In the genomic region with DNA sequence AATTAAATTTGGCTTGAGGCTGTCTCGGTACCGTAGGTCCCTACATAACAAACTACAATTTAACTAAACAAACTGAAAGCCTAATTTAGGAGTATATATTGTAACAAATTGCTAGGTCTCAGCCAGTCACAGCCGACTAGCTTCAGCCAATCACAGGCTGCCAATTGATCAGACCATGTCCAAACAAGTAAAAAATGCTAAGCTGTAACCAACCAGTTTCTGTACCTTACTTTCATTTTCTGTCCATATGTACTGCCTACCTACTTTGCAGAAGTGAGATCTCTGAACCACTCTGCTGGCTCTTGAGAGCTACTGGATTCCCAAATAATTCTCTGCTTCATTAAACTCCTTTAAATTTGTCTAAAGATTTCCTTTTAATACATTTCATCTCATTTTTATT, we compare ENCODE assay signal across 9 cellular contexts.
DNase-seq lines count a peak whose midpoint lies in the region; ATAC-seq, FAIRE-seq and TF ChIP-seq lines count a peak whose summit lies in the region.
"Had no signal": no experiment of that assay in that cellular context is flagged by ENCODE, and none has a peak within 500 bp of the region (broad histone marks: within the 10 kb centered on the region; RNA-seq: fewer than 3 reads in every experiment).

No MANE protein-coding gene starts in this region.

- no peak overlapping the region for H3K27ac ChIP-seq in ovary
- H3K27ac ChIP-seq: VCaP had no signal

- H3K27me3 Mint-ChIP-seq in activated CD4-positive, alpha-beta memory T cell treated with anti-CD3 and anti-CD28 coated beads, Interleukin-2, amount 10 ng/mL, durations not matched to agents 7 days and 5 days, result no peaks in the 10 kb centered on the region

- no peak overlapping the region for H3K4me3 Mint-ChIP-seq in activated CD4-positive, alpha-beta memory T cell treated with anti-CD3 and anti-CD28 coated beads, Interleukin-2, amount 10 ng/mL, durations not matched to agents 7 days and 5 days

- no peaks in the 10 kb centered on the region for H3K9me3 ChIP-seq in ovary

- peaks cover 14% of the 10 kb centered on the region for H3K9me3 Mint-ChIP-seq in activated CD4-positive, alpha-beta memory T cell treated with anti-CD3 and anti-CD28 coated beads, Interleukin-2, amount 10 ng/mL, durations not matched to agents 7 days and 5 days

- FAIRE-seq in HTR-8/SVneo (lab: Jason Lieb, UNC), result peak; percentile 31

- H3K4me1 ChIP-seq in ovary (ENCODE audit: insufficient read depth), result peaks cover 2% of the 10 kb centered on the region

- H3K4me3 ChIP-seq in ovary, result no peak overlapping the region

- H3K36me3 ChIP-seq in ovary, result no peaks in the 10 kb centered on the region

- CTCF ChIA-PET in activated CD4-positive, alpha-beta memory T cell treated with anti-CD3 and anti-CD28 coated beads, Interleukin-2, amount 10 ng/mL, durations not matched to agents 7 days and 5 days (lab: Charles Lee), result interaction anchor here (1.8 kb wide), 1 partner anchor 11 kb away, joined by 8 read pairs; no protein-coding TSS in a partner anchor

- H3K36me3 Mint-ChIP-seq in activated CD4-positive, alpha-beta memory T cell treated with anti-CD3 and anti-CD28 coated beads, Interleukin-2, amount 10 ng/mL, durations not matched to agents 7 days and 5 days (ENCODE audit: low read depth), result peaks cover 29% of the 10 kb centered on the region

- TF ChIP-seq EP300 in ovary (IDR thresholded peaks at IDR 0.05), result no peak

- TF ChIP-seq CTCF in ovary (IDR thresholded peaks at IDR 0.05), result no peak

- no peaks in the 10 kb centered on the region for H3K27me3 ChIP-seq in ovary

- H3K27ac Mint-ChIP-seq in activated CD4-positive, alpha-beta memory T cell treated with anti-CD3 and anti-CD28 coated beads, Interleukin-2, amount 10 ng/mL, durations not matched to agents 7 days and 5 days, result peak overlapping the region; percentile 95

- H3K4me1 Mint-ChIP-seq in activated CD4-positive, alpha-beta memory T cell treated with anti-CD3 and anti-CD28 coated beads, Interleukin-2, amount 10 ng/mL, durations not matched to agents 7 days and 5 days, result peaks cover 50% of the 10 kb centered on the region

- POLR2A ChIA-PET in activated CD4-positive, alpha-beta memory T cell treated with anti-CD3 and anti-CD28 coated beads, Interleukin-2, amount 10 ng/mL, durations not matched to agents 7 days and 5 days (lab: Charles Lee), result interaction anchor here (0.5 to 2.5 kb wide), 5 partner anchors 11 to 157 kb away, joined by 3 to 12 read pairs (median 3); no protein-coding TSS in a partner anchor

- ATAC-seq in GM18508 (IDR thresholded peaks at IDR 0.05; ENCODE audit: insufficient read depth, unreplicated experiment), result peak; percentile 81
- peak; percentile 83 for ATAC-seq in GM21576 (IDR thresholded peaks at IDR 0.05; ENCODE audit: unreplicated experiment)

- no peak for TF ChIP-seq POLR2A in ovary (IDR thresholded peaks at IDR 0.05)

- no peak for DNase-seq in HTR-8/SVneo (ENCODE audit: insufficient read length, low spot score)
- DNase-seq in activated CD4-positive, alpha-beta memory T cell treated with anti-CD3 and anti-CD28 coated beads, Interleukin-2, amount 10 ng/mL, durations not matched to agents 7 days and 5 days, result peak; percentile 54
- peak; percentile 12 for DNase-seq in putamen (ENCODE audit: low spot score)
- DNase-seq in ovary, result no peak
- no peak for DNase-seq in OCI-M2 (lab: John Stamatoyannopoulos, UW; ENCODE audit: unreplicated experiment)
- no peak for DNase-seq in inferior parietal cortex (ENCODE audit: extremely low spot score)

- 92 to 93% (median 93%) methylated on average over 3 of the region's 3 CpGs for WGBS in ovary, 3 donors

- intact Hi-C loops in ovary (cut with DNase I), result no loop called here

Comparison
In these comparisons a context has a peak if more than half of its experiments do, and no peak if none do; other contexts are left out.
1. DNase-seq: peak in activated CD4-positive, alpha-beta memory T cell treated with anti-CD3 and anti-CD28 coated beads, Interleukin-2, amount 10 ng/mL, durations not matched to agents 7 days and 5 days (single experiment) and putamen (single experiment); none in HTR-8/SVneo (single experiment), ovary (0 of 5), OCI-M2 (single experiment) and inferior parietal cortex (single experiment).